In the genomic region with DNA sequence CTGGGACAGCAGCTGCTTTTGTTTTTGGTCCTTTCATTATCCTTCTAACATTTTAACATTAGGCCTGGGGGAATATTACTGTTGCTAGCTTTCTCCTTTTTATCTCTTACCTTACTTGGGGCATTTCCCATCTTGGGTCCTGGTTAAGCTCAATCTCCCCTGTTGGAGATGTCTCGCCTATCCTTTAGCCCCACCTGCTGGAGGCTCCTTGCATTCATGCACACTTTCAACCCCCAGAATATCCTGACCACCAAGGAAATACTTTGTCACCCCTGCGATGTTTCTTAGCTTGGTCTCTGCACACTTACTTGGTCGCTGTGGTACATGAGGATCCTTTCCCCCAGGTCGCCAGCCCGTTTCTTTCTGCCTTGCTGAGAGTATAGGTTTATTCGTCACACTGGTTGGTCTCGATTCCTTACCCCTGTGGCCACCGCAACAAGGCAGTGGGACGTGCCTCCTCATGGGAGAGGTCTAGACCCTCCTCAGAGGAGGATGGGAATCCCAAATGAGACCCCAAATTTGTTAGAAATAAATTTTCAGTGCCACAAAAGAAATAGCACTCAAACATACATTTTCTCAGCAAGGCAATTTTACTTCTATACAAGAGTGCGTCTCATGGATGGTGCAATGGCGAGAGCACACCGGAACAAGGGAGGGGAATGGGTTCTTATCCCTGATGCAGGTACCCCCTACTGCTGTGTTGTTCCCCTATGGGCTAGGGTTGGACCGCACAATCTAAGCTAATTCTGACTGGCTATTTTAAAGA, we compare ENCODE assay signal across 8 cellular contexts. TPM values are rescaled to one million over a fixed set of nuclear protein-coding genes. Genes with fewer than 3 reads are reported as not detected.
DNase-seq lines count a peak whose midpoint lies in the region; ATAC-seq and TF ChIP-seq lines count a peak whose summit lies in the region.

No MANE protein-coding gene starts in this region.

- TF ChIP-seq CTCF in CD4-positive, alpha-beta T cell (IDR thresholded peaks at IDR 0.05) = peak; percentile 57
- peak; percentile 70 for TF ChIP-seq CTCF in epithelial cell of proximal tubule (conservative IDR thresholded peaks at IDR 0.05; ENCODE audit: low read depth, low read length)

- ATAC-seq in CD4-positive, alpha-beta T cell (ENCODE audit: poor library complexity) = no peak
- ATAC-seq in HG02852 (IDR thresholded peaks at IDR 0.05; ENCODE audit: unreplicated experiment) = no peak

- H3K27me3 Mint-ChIP-seq in CD4-positive, alpha-beta T cell = no peaks in the 10 kb centered on the region
- H3K27me3 Mint-ChIP-seq in activated CD4-positive, alpha-beta memory T cell treated with anti-CD3 and anti-CD28 coated beads, Interleukin-2, amount 10 ng/mL, durations not matched to agents 7 days and 5 days = no peaks in the 10 kb centered on the region

- POLR2A ChIA-PET in CD4-positive, alpha-beta T cell (lab: Charles Lee) = interaction anchor here (0.7 to 1.1 kb wide), 2 partner anchors 186 to 1093 kb away, joined by 3 to 4 read pairs; a partner anchor contains a TSS
- POLR2A ChIA-PET in activated CD4-positive, alpha-beta memory T cell treated with anti-CD3 and anti-CD28 coated beads, Interleukin-2, amount 10 ng/mL, durations not matched to agents 7 days and 5 days (lab: Charles Lee) = interaction anchor here (0.8 to 1.8 kb wide), 4 partner anchors 20 to 248 kb away, joined by 3 to 5 read pairs (median 4); a partner anchor contains a TSS

- no peaks in the 10 kb centered on the region for H3K27me3 ChIP-seq in CD4-positive, alpha-beta T cell (ENCODE audit: control insufficient read depth, insufficient read depth, low read length)

- peak overlapping the region; percentile 52 for H3K4me3 Mint-ChIP-seq in CD4-positive, alpha-beta T cell
- H3K4me3 Mint-ChIP-seq in activated CD4-positive, alpha-beta memory T cell treated with anti-CD3 and anti-CD28 coated beads, Interleukin-2, amount 10 ng/mL, durations not matched to agents 7 days and 5 days = no peak overlapping the region

- peaks cover 2% of the 10 kb centered on the region for H3K36me3 Mint-ChIP-seq in CD4-positive, alpha-beta T cell (ENCODE audit: low read depth)
- H3K36me3 Mint-ChIP-seq in activated CD4-positive, alpha-beta memory T cell treated with anti-CD3 and anti-CD28 coated beads, Interleukin-2, amount 10 ng/mL, durations not matched to agents 7 days and 5 days (ENCODE audit: low read depth) = peaks cover 27% of the 10 kb centered on the region

- no peak overlapping the region for H3K4me3 ChIP-seq in epithelial cell of proximal tubule (ENCODE audit: low read depth, low read length)

- no peak overlapping the region for H3K27ac ChIP-seq in CD4-positive, alpha-beta T cell (ENCODE audit: low read depth, low read length)

- no peaks in the 10 kb centered on the region for H3K9me3 Mint-ChIP-seq in CD4-positive, alpha-beta T cell
- peaks cover 11% of the 10 kb centered on the region for H3K9me3 Mint-ChIP-seq in activated CD4-positive, alpha-beta memory T cell treated with anti-CD3 and anti-CD28 coated beads, Interleukin-2, amount 10 ng/mL, durations not matched to agents 7 days and 5 days

- peaks cover 5% of the 10 kb centered on the region for H3K4me1 Mint-ChIP-seq in CD4-positive, alpha-beta T cell (ENCODE audit: low read depth)
- H3K4me1 Mint-ChIP-seq in activated CD4-positive, alpha-beta memory T cell treated with anti-CD3 and anti-CD28 coated beads, Interleukin-2, amount 10 ng/mL, durations not matched to agents 7 days and 5 days = peaks cover 7% of the 10 kb centered on the region

- H3K27ac Mint-ChIP-seq in CD4-positive, alpha-beta T cell = no peak overlapping the region
- no peak overlapping the region for H3K27ac Mint-ChIP-seq in activated CD4-positive, alpha-beta memory T cell treated with anti-CD3 and anti-CD28 coated beads, Interleukin-2, amount 10 ng/mL, durations not matched to agents 7 days and 5 days

- CTCF ChIA-PET in CD4-positive, alpha-beta T cell (lab: Charles Lee) = interaction anchor here (0.5 to 1.5 kb wide), 29 partner anchors 9 to 330 kb away, joined by 3 to 20 read pairs (median 4); a partner anchor contains a TSS
- CTCF ChIA-PET in activated CD4-positive, alpha-beta memory T cell treated with anti-CD3 and anti-CD28 coated beads, Interleukin-2, amount 10 ng/mL, durations not matched to agents 7 days and 5 days (lab: Charles Lee) = interaction anchor here (0.6 to 2.5 kb wide), 38 partner anchors 10 to 421 kb away, joined by 3 to 18 read pairs (median 4); a partner anchor contains a TSS

- intact Hi-C loops in CD4-positive, alpha-beta T cell (cut with DNase I, micrococcal nuclease) = loop anchor here (1.0 to 2.0 kb wide), 3 partner anchors 186 to 292 kb away; no protein-coding TSS in a partner anchor

- DNase-seq in CD4-positive, alpha-beta T cell = peak; percentile 50 to 65 (median 56)
- DNase-seq in HuH-7 (ENCODE audit: low spot score) = peak; percentile 32
- DNase-seq in activated CD4-positive, alpha-beta memory T cell treated with anti-CD3 and anti-CD28 coated beads, Interleukin-2, amount 10 ng/mL, durations not matched to agents 7 days and 5 days = peak; percentile 66
- DNase-seq in epithelial cell of proximal tubule (ENCODE audit: low read depth) = no peak
- peak; percentile 48 for DNase-seq in stimulated activated CD4-positive, alpha-beta T cell treated with anti-CD3 and anti-CD28 coated beads, Interleukin-12 subunit alpha, Interleukin-12 subunit beta, amount 100 ng/mL, for 4 hours
- DNase-seq in HuH-7.5 (ENCODE audit: low spot score) = no peak
- DNase-seq in SW 1271 (lab: John Stamatoyannopoulos, UW) = no peak

- H3K9me3 ChIP-seq in CD4-positive, alpha-beta T cell (ENCODE audit: control insufficient read depth, low read length) = no peaks in the 10 kb centered on the region

RNA-seq across cellular contexts. Expression of a gene that starts 5.4 kb away (rescaled TPM):
- 10 to 100 TPM; 26.4 to 26.5 TPM for total RNA-seq in CD4-positive, alpha-beta T cell
- 10 to 100 TPM; 72.3 to 73.2 TPM for total RNA-seq in activated CD4-positive, alpha-beta memory T cell treated with anti-CD3 and anti-CD28 coated beads, Interleukin-2, amount 10 ng/mL, durations not matched to agents 7 days and 5 days
- total RNA-seq in epithelial cell of proximal tubule = 72.1 and 76.6 TPM in 2 replicates

RNA-seq across cellular contexts. Expression of a gene that starts 20.0 kb away (rescaled TPM):
- 1 to 10 TPM; 1.8 to 2.3 TPM for total RNA-seq in CD4-positive, alpha-beta T cell
- total RNA-seq in activated CD4-positive, alpha-beta memory T cell treated with anti-CD3 and anti-CD28 coated beads, Interleukin-2, amount 10 ng/mL, durations not matched to agents 7 days and 5 days = 10 to 100 TPM; 10.1 to 12.9 TPM
- total RNA-seq in epithelial cell of proximal tubule = 3.1 and 7.9 TPM in 2 replicates

RNA-seq across cellular contexts. Expression of a gene that starts 42.2 kb away (rescaled TPM):
- total RNA-seq in CD4-positive, alpha-beta T cell = 100 to 1,000 TPM; 285 to 286 TPM
- total RNA-seq in activated CD4-positive, alpha-beta memory T cell treated with anti-CD3 and anti-CD28 coated beads, Interleukin-2, amount 10 ng/mL, durations not matched to agents 7 days and 5 days = 100 to 1,000 TPM; 189 to 196 TPM
- 297 and 435 TPM in 2 replicates for total RNA-seq in epithelial cell of proximal tubule

Comparison
In these comparisons a context has a peak if more than half of its experiments do, and no peak if none do; other contexts are left out.
1. DNase-seq: peak in CD4-positive, alpha-beta T cell (10 of 10), HuH-7 (single experiment), activated CD4-positive, alpha-beta memory T cell treated with anti-CD3 and anti-CD28 coated beads, Interleukin-2, amount 10 ng/mL, durations not matched to agents 7 days and 5 days (single experiment) and stimulated activated CD4-positive, alpha-beta T cell treated with anti-CD3 and anti-CD28 coated beads, Interleukin-12 subunit alpha, Interleukin-12 subunit beta, amount 100 ng/mL, for 4 hours (single experiment); none in epithelial cell of proximal tubule (single experiment), HuH-7.5 (single experiment) and SW 1271 (0 of 2).